ENCODE assay signal across 9 cellular contexts in the genomic region with DNA sequence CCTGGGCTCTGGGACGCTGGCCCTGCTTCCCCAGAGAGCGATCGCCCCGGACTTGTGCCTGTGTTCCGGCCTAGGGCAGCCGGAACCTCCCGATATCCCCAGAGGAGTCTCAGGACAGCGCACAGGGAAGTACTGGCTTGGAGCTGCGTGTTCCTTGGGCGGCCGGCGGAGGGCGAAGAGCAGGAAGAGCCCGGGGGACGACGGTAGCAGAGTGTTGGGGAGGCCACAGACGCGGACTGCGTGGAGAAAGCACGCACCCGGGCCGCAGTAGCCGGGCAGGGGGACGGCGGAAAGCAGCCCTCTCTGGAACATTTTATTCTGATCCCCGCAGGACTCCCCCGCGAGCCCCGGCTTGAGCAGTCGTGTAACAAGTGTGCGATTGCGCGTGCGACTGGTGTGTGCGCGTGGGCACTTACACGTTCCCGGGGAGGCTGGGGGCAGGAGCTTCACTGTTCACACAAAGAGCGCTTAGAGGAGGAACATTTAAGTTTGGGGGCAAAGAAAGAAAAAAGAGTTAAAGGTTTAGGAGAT. TPM values are rescaled to one million over a fixed set of nuclear protein-coding genes. Genes with fewer than 3 reads are reported as not detected.
DNase-seq lines count a peak whose midpoint lies in the region; ATAC-seq and TF ChIP-seq lines count a peak whose summit lies in the region.
"Had no signal": no experiment of that assay in that cellular context is flagged by ENCODE, and none has a peak within 500 bp of the region (broad histone marks: within the 10 kb centered on the region; RNA-seq: fewer than 3 reads in every experiment).

No MANE protein-coding gene starts in this region.

- 0 out of 2 replicates have a peak, but pooled peaks cover 5% of the 10 kb centered on the region for H3K4me1 ChIP-seq in Panc1 (ENCODE audit: control insufficient read depth, insufficient read depth, low read length)
- no peaks in the 10 kb centered on the region for H3K4me1 ChIP-seq in endodermal cell (ENCODE audit: control insufficient read depth, insufficient read depth, low read length)
- H3K4me1 ChIP-seq in mucosa of stomach (ENCODE audit: control insufficient read depth, insufficient read depth, low read length), result peaks cover 43% of the 10 kb centered on the region

- no TSS peak for BruUV-seq in Panc1 (replicated peaks; lab: Mats Ljungman, UMichigan)

- H3K27me3 Mint-ChIP-seq in endodermal cell (ENCODE audit: insufficient read depth), result peaks cover 94% of the 10 kb centered on the region

- TF ChIP-seq CTCF in Panc1 (IDR thresholded peaks at IDR 0.05) (peak; percentile 57), endodermal cell (conservative IDR thresholded peaks at IDR 0.05) (peak; percentile 71)

- H3K27me3 ChIP-seq in Panc1 (ENCODE audit: control insufficient read depth, insufficient read depth, low read length) (peaks cover 26% of the 10 kb centered on the region), endodermal cell (ENCODE audit: control insufficient read depth, insufficient read depth, low read length, poor library complexity, severe bottlenecking) (peaks cover 87% of the 10 kb centered on the region), mucosa of stomach (ENCODE audit: control insufficient read depth, insufficient read depth, low read length) (peaks cover 71% of the 10 kb centered on the region)

- H3K9ac ChIP-seq in endodermal cell (ENCODE audit: extremely low read depth, low read length, poor library complexity, severe bottlenecking) (no peak overlapping the region), mucosa of stomach (ENCODE audit: low read length) (no peak overlapping the region)

- CTCF ChIA-PET in Panc1 (lab: Charles Lee), result interaction anchor here (0.6 to 0.8 kb wide), 2 partner anchors 36 to 76 kb away, joined by 3 to 5 read pairs; no protein-coding TSS in a partner anchor

- H3K4me1 Mint-ChIP-seq in endodermal cell, result peaks cover 37% of the 10 kb centered on the region

- H3K36me3 ChIP-seq in Panc1 (ENCODE audit: control insufficient read depth, insufficient read depth, low read length) (no peaks in the 10 kb centered on the region), endodermal cell (ENCODE audit: control insufficient read depth, insufficient read depth, low read length) (no peaks in the 10 kb centered on the region), mucosa of stomach (ENCODE audit: control insufficient read depth, insufficient read depth, low read length) (no peaks in the 10 kb centered on the region)
- H3K36me3 ChIP-seq: neutrophil had no signal

- H3K4me3 ChIP-seq in Panc1 (ENCODE audit: low read depth in 2 of 2, low read length in 2 of 2), result peak overlapping the region; percentile 30 to 36
- peak overlapping the region; percentile 74 for H3K4me3 ChIP-seq in endodermal cell (ENCODE audit: low read length)
- peak overlapping the region; percentile 10 for H3K4me3 ChIP-seq in mucosa of stomach (ENCODE audit: low read length)

- DNase-seq in ELR (ENCODE audit: low read depth) (peak; percentile 56), Panc1 (ENCODE audit: low read depth, low spot score) (no peak), endodermal cell (peak; percentile 88), OCI-M2 (lab: John Stamatoyannopoulos, UW; ENCODE audit: unreplicated experiment) (no peak), activated gamma-delta T cell (lab: John Stamatoyannopoulos, UW) (no peak)

- 3 to 4% methylated on average over 28 to 39 of the region's 39 CpGs for WGBS in endodermal cell (ENCODE audit: insufficient coverage in 1 of 2, insufficient read length in 1 of 2), 2 experiments

- peak; percentile 81 for ATAC-seq in Panc1
- no peak for ATAC-seq in GM19455 (IDR thresholded peaks at IDR 0.05; ENCODE audit: unreplicated experiment)
- ATAC-seq in HG02885 (IDR thresholded peaks at IDR 0.05; ENCODE audit: poor library complexity, unreplicated experiment), result no peak

- H3K9me3 ChIP-seq in Panc1 (ENCODE audit: control insufficient read depth, insufficient read depth, low read depth, low read length) (no peaks in the 10 kb centered on the region), endodermal cell (ENCODE audit: control insufficient read depth, low read length) (no peaks in the 10 kb centered on the region), mucosa of stomach (ENCODE audit: control insufficient read depth, low read length) (no peaks in the 10 kb centered on the region)
- H3K9me3 ChIP-seq: neutrophil had no signal

- POLR2A ChIA-PET in Panc1 (lab: Charles Lee), result no interaction called here

- intact Hi-C loops in Panc1 (cut with micrococcal nuclease; ENCODE audit: unreplicated experiment), result no loop called here

- in situ Hi-C loops in Panc1 (cut with HindIII; ENCODE audit: low pct_unique_long_range_greater_than_20kb, low sequenced_read_pairs), result no loop called here

- H3K27ac Mint-ChIP-seq in endodermal cell, result no peak overlapping the region

- no peaks in the 10 kb centered on the region for H3K36me3 Mint-ChIP-seq in endodermal cell (ENCODE audit: low read depth)

- no peak overlapping the region for H3K27ac ChIP-seq in Panc1 (ENCODE audit: low read length)
- H3K27ac ChIP-seq in endodermal cell (ENCODE audit: low read depth, low read length), result no peak overlapping the region
- H3K27ac ChIP-seq: neutrophil had no signal

- H3K4me3 Mint-ChIP-seq in endodermal cell, result peak overlapping the region; percentile 39

- no peaks in the 10 kb centered on the region for H3K9me3 Mint-ChIP-seq in endodermal cell

RNA-seq across cellular contexts. Expression of a gene that starts 36.1 kb away (rescaled TPM):
- not detected for total RNA-seq in Panc1 (2021; ENCODE audit: unreplicated experiment)
- not detected for polyA plus RNA-seq in Panc1 (2012; ENCODE audit: insufficient read length)
- not detected for total RNA-seq in endodermal cell
- polyA plus RNA-seq in endodermal cell (2013, experiment 1 of 2), result not detected
- polyA plus RNA-seq in endodermal cell (2013, experiment 2 of 2), result not detected

Comparison
In these comparisons a context has a peak if more than half of its experiments do, and no peak if none do; other contexts are left out.
1. DNase-seq: peak in ELR (single experiment) and endodermal cell (single experiment); none in Panc1 (single experiment), OCI-M2 (single experiment) and activated gamma-delta T cell (single experiment).
2. H3K4me3 ChIP-seq: peak in every context shown above with its lines; median percentile 74 in endodermal cell; 33 in Panc1; 10 in mucosa of stomach.